ENCODE assay signal across 11 cellular contexts in the genomic region with DNA sequence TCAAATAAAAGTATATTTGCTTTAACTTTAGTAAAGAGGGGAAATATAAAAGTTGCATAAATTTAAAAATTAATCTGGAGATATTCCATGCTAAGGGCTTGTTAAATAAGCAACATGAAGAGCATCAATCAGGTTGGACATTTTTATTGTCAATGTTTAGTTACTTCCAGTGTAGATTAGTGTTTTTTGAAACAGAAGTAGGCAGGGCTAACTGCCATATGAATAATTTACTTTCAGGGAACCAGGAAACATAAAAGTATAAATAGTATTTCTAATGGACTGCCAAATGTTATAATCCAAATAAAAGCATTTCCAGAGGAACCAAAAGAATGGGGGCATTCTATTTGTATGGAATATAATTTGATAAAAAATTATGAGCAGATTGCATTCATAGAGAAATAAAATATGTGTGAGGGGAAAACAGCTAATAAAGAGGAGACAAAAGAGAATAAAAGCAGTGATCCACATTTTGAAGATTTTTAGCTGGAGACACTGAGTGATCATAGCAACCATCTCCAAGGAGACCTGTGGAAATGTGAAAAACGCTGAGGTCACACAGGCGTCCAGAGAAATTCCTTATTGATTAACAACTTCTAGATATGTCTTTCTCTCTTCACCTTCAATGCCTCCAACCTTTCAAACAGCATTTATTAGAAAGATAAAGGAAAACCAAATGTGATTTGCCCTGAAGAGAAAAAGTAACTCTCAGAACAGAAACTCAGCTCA.
DNase-seq lines count a peak whose midpoint lies in the region; ATAC-seq and TF ChIP-seq lines count a peak whose summit lies in the region.
"Had no signal": no experiment of that assay in that cellular context is flagged by ENCODE, and none has a peak within 500 bp of the region (broad histone marks: within the 10 kb centered on the region; RNA-seq: fewer than 3 reads in every experiment).

No MANE protein-coding gene starts in this region.

- TF ChIP-seq CTCF in HEK293 (tag by site-specific recombination; IDR thresholded peaks at IDR 0.05) = no peak
- no peak for TF ChIP-seq CTCF in Panc1 (IDR thresholded peaks at IDR 0.05)
- TF ChIP-seq CTCF in progenitor cell of endocrine pancreas (IDR thresholded peaks at IDR 0.05; ENCODE audit: unreplicated experiment) = no peak

- BruUV-seq in Panc1 (replicated peaks; lab: Mats Ljungman, UMichigan) = no TSS peak

- H3K27ac Mint-ChIP-seq in progenitor cell of endocrine pancreas = peak overlapping the region; percentile 89
- H3K27ac Mint-ChIP-seq: activated CD4-positive, alpha-beta T cell treated with anti-CD3 and anti-CD28 coated beads, Interleukin-2, amount 10 ng/mL, durations not matched to agents 24 days and 14 days; stimulated activated naive CD8-positive, alpha-beta T cell treated with anti-CD3 and anti-CD28 coated beads, Interleukin-15, amount 100 ng/mL, for 72 hours had no signal

- H3K9me3 ChIP-seq in HEK293 (ENCODE audit: control insufficient read depth, insufficient read depth, low read depth, low read length) = no peaks in the 10 kb centered on the region
- no peaks in the 10 kb centered on the region for H3K9me3 ChIP-seq in Panc1 (ENCODE audit: control insufficient read depth, insufficient read depth, low read depth, low read length)

- H3K9me3 Mint-ChIP-seq in progenitor cell of endocrine pancreas (ENCODE audit: low read depth) = peaks cover 3% of the 10 kb centered on the region
- H3K9me3 Mint-ChIP-seq: activated CD4-positive, alpha-beta T cell treated with anti-CD3 and anti-CD28 coated beads, Interleukin-2, amount 10 ng/mL, durations not matched to agents 24 days and 14 days; stimulated activated naive CD8-positive, alpha-beta T cell treated with anti-CD3 and anti-CD28 coated beads, Interleukin-15, amount 100 ng/mL, for 72 hours had no signal

- DNase-seq in Panc1 (ENCODE audit: low read depth, low spot score) = no peak
- no peak for DNase-seq in epithelial cell of prostate (ENCODE audit: low read depth, low spot score)
- no peak for DNase-seq in progenitor cell of endocrine pancreas (ENCODE audit: low spot score, unreplicated experiment)
- DNase-seq in DMS79 treated with DMSO at 0.1 percent for 48 hours (lab: John Stamatoyannopoulos, UW) = no peak
- no peak for DNase-seq in KBM-7
- DNase-seq: activated CD4-positive, alpha-beta T cell treated with anti-CD3 and anti-CD28 coated beads, Interleukin-2, amount 10 ng/mL, durations not matched to agents 24 days and 14 days; central memory CD4-positive, alpha-beta T cell; stimulated activated naive CD8-positive, alpha-beta T cell treated with anti-CD3 and anti-CD28 coated beads, Interleukin-15, amount 100 ng/mL, for 72 hours had no signal

- in situ Hi-C loops in Panc1 (cut with HindIII; ENCODE audit: low pct_unique_long_range_greater_than_20kb, low sequenced_read_pairs) = no loop called here
- in situ Hi-C loops in KBM-7 (cut with MboI; ENCODE audit: low pct_unique_long_range_greater_than_20kb, low sequenced_read_pairs) = no loop called here

- H3K4me3 ChIP-seq in HEK293 (ENCODE audit: low read depth, low read length) (no peak overlapping the region), Panc1 (ENCODE audit: low read depth in 2 of 2, low read length in 2 of 2) (0 out of 4 replicates have a peak overlapping the region, but pooled peaks of 1 of the 2 experiments have one; percentile 4)

- H3K4me1 ChIP-seq in HEK293 (ENCODE audit: control insufficient read depth, insufficient read depth, low read length) (peaks cover 38% of the 10 kb centered on the region), Panc1 (ENCODE audit: control insufficient read depth, insufficient read depth, low read length) (peaks cover 79% of the 10 kb centered on the region)

- POLR2A ChIA-PET in HEK293 (lab: Yijun Ruan, JAX) = no interaction called here
- POLR2A ChIA-PET in Panc1 (lab: Charles Lee) = interaction anchor here (1.6 kb wide), 1 partner anchor 14 kb away, joined by 6 read pairs; no protein-coding TSS in a partner anchor

- H3K4me3 Mint-ChIP-seq in progenitor cell of endocrine pancreas (ENCODE audit: low read depth) = peak overlapping the region; percentile 35
- H3K4me3 Mint-ChIP-seq: activated CD4-positive, alpha-beta T cell treated with anti-CD3 and anti-CD28 coated beads, Interleukin-2, amount 10 ng/mL, durations not matched to agents 24 days and 14 days; stimulated activated naive CD8-positive, alpha-beta T cell treated with anti-CD3 and anti-CD28 coated beads, Interleukin-15, amount 100 ng/mL, for 72 hours had no signal

- H3K27me3 Mint-ChIP-seq in progenitor cell of endocrine pancreas = no peaks in the 10 kb centered on the region
- H3K27me3 Mint-ChIP-seq: activated CD4-positive, alpha-beta T cell treated with anti-CD3 and anti-CD28 coated beads, Interleukin-2, amount 10 ng/mL, durations not matched to agents 24 days and 14 days; stimulated activated naive CD8-positive, alpha-beta T cell treated with anti-CD3 and anti-CD28 coated beads, Interleukin-15, amount 100 ng/mL, for 72 hours had no signal

- H3K4me1 Mint-ChIP-seq in progenitor cell of endocrine pancreas (ENCODE audit: low read depth) = peaks cover 38% of the 10 kb centered on the region
- H3K4me1 Mint-ChIP-seq: activated CD4-positive, alpha-beta T cell treated with anti-CD3 and anti-CD28 coated beads, Interleukin-2, amount 10 ng/mL, durations not matched to agents 24 days and 14 days; stimulated activated naive CD8-positive, alpha-beta T cell treated with anti-CD3 and anti-CD28 coated beads, Interleukin-15, amount 100 ng/mL, for 72 hours had no signal

- H3K36me3 ChIP-seq in HEK293 (ENCODE audit: control insufficient read depth in 2 of 2, insufficient read depth in 1 of 2, low read length in 2 of 2) (no peaks in the 10 kb centered on the region), Panc1 (ENCODE audit: control insufficient read depth, insufficient read depth, low read length) (no peaks in the 10 kb centered on the region)

- H3K27ac ChIP-seq in HEK293 (ENCODE audit: extremely low read depth, low read depth, low read length) (no peak overlapping the region), Panc1 (ENCODE audit: low read length) (peak overlapping the region; percentile 99), epithelial cell of prostate (peak overlapping the region; percentile 99)

- H3K36me3 Mint-ChIP-seq in progenitor cell of endocrine pancreas (ENCODE audit: insufficient read depth) = no peaks in the 10 kb centered on the region

- intact Hi-C loops in Panc1 (cut with micrococcal nuclease; ENCODE audit: unreplicated experiment) = loop anchor here (5.0 kb wide), 2 partner anchors 53 to 68 kb away; no protein-coding TSS in a partner anchor

- ATAC-seq in Panc1 (no peak), GM18870 (IDR thresholded peaks at IDR 0.05; ENCODE audit: unreplicated experiment) (no peak), GM21737 (IDR thresholded peaks at IDR 0.05; ENCODE audit: unreplicated experiment) (no peak)
- ATAC-seq: stimulated activated naive CD8-positive, alpha-beta T cell treated with anti-CD3 and anti-CD28 coated beads, Interleukin-15, amount 100 ng/mL, for 72 hours had no signal

- CTCF ChIA-PET in HEK293 (lab: Yijun Ruan, JAX) = interaction anchor here (0.6 kb wide), 1 partner anchor 45 kb away, joined by 6 read pairs; no protein-coding TSS in a partner anchor
- CTCF ChIA-PET in Panc1 (lab: Charles Lee) = no interaction called here

- no peaks in the 10 kb centered on the region for H3K27me3 ChIP-seq in Panc1 (ENCODE audit: control insufficient read depth, insufficient read depth, low read length)

TF ChIP-seq in HEK293, 187 proteins besides CTCF, POLR2A, EP300 and RAD21 (continues in another document):
- peak; percentile 35; the same call in 1 of the 2 replicates for TF ChIP-seq WT1 (tag by site-specific recombination; IDR thresholded peaks at IDR 0.05)
- no peak for TF ChIP-seq HOXA7 (CRISPR knock-in tag; IDR thresholded peaks at IDR 0.05; ENCODE audit: borderline replicate concordance)
- no peak for TF ChIP-seq SALL2 (tag by site-specific recombination; IDR thresholded peaks at IDR 0.05; ENCODE audit: borderline replicate concordance)
- TF ChIP-seq ZNF561 (tag by site-specific recombination; IDR thresholded peaks at IDR 0.05; ENCODE audit: borderline replicate concordance) = no peak
- no peak for TF ChIP-seq KLF1 (tag by site-specific recombination; IDR thresholded peaks at IDR 0.05)
- TF ChIP-seq KLF8 (tag by site-specific recombination; IDR thresholded peaks at IDR 0.05) = no peak
- TF ChIP-seq PRDM1 (tag by site-specific recombination; IDR thresholded peaks at IDR 0.05) = no peak
- no peak for TF ChIP-seq ZFP69B (tag by site-specific recombination; IDR thresholded peaks at IDR 0.05)
- no peak for TF ChIP-seq ZNF600 (tag by site-specific recombination; IDR thresholded peaks at IDR 0.05)
- no peak for TF ChIP-seq EGR2 (tag by site-specific recombination; IDR thresholded peaks at IDR 0.05; ENCODE audit: low read depth)
- TF ChIP-seq ZNF664 (tag by site-specific recombination; IDR thresholded peaks at IDR 0.05) = no peak; the same call in 1 of the 2 replicates
- no peak for TF ChIP-seq ZNF510 (tag by site-specific recombination; IDR thresholded peaks at IDR 0.05; ENCODE audit: insufficient replicate concordance)
- no peak for TF ChIP-seq ZNF776 (tag by site-specific recombination; IDR thresholded peaks at IDR 0.05; ENCODE audit: borderline replicate concordance)
- TF ChIP-seq KLF9 (tag by site-specific recombination; IDR thresholded peaks at IDR 0.05; ENCODE audit: low read depth) = no peak
- TF ChIP-seq ZNF423 (tag by site-specific recombination; IDR thresholded peaks at IDR 0.05) = no peak
